In genomic region chr6:138465007-138465645, GRCh38 we compare ENCODE assay signal across 9 cellular contexts. TPM values are rescaled to one million over a fixed set of nuclear protein-coding genes. Genes with fewer than 3 reads are reported as not detected.
DNase-seq lines count a peak whose midpoint lies in the region; ATAC-seq, FAIRE-seq and TF ChIP-seq lines count a peak whose summit lies in the region.
"Had no signal": no experiment of that assay in that cellular context is flagged by ENCODE, and none has a peak within 500 bp of the region (broad histone marks: within the 10 kb centered on the region; RNA-seq: fewer than 3 reads in every experiment).

No MANE protein-coding gene starts in this region.

- ATAC-seq in left lobe of liver (no peak), GM21576 (IDR thresholded peaks at IDR 0.05; ENCODE audit: unreplicated experiment) (no peak)

- H3K27ac Mint-ChIP-seq in osteocyte (ENCODE audit: unreplicated experiment): peak overlapping the region; percentile 58

- TF ChIP-seq CTCF in epithelial cell of esophagus (IDR thresholded peaks at IDR 0.05; ENCODE audit: insufficient read depth, low read depth, low read length, missing control alignments): no peak
- no peak for TF ChIP-seq CTCF in osteocyte (IDR thresholded peaks at IDR 0.05)

- no peak overlapping the region for H3K4me3 ChIP-seq in epithelial cell of esophagus (ENCODE audit: low read length)

- no peaks in the 10 kb centered on the region for H3K27me3 Mint-ChIP-seq in osteocyte (ENCODE audit: unreplicated experiment)

- no peak for FAIRE-seq in frontal cortex (lab: Jason Lieb, UNC)

- H3K36me3 Mint-ChIP-seq in osteocyte (ENCODE audit: unreplicated experiment): peaks cover 18% of the 10 kb centered on the region

- peaks cover 12% of the 10 kb centered on the region for H3K4me1 Mint-ChIP-seq in osteocyte (ENCODE audit: unreplicated experiment)

- DNase-seq in GM04503 (ENCODE audit: low read depth) (peak; percentile 91), NCI-H460 (ENCODE audit: extremely low read depth, low read depth) (peak; percentile 53), epithelial cell of esophagus (ENCODE audit: low read depth) (peak; percentile 99), osteocyte (ENCODE audit: extremely low spot score, unreplicated experiment) (no peak), left lobe of liver (ENCODE audit: low spot score) (no peak), HuH-7.5 (ENCODE audit: low spot score) (no peak), frontal cortex (ENCODE audit: low spot score in 2 of 2) (no peak)
- DNase-seq: NCI-H526 treated with DMSO at 0.1 percent for 48 hours had no signal

- H3K4me3 Mint-ChIP-seq in osteocyte (ENCODE audit: unreplicated experiment): no peak overlapping the region

- H3K9me3 Mint-ChIP-seq in osteocyte (ENCODE audit: unreplicated experiment): no peaks in the 10 kb centered on the region

RNA-seq across cellular contexts. Expression of gene NHSL1, which starts 34.2 kb away (rescaled TPM):
- total RNA-seq in NCI-H460 (2014; rRNA removed; shearing (Covaris generic)): 24.5 and 25.2 TPM in 2 replicates
- 9.1 and 9.2 TPM in 2 replicates for polyA plus RNA-seq in NCI-H460 (2014; cell fraction: nucleus; rRNA removed)
- total RNA-seq in osteocyte (19.0 and 21.2 TPM in 2 replicates), left lobe of liver (59.8 TPM), frontal cortex (71.3 TPM)

Comparison
In these comparisons a context has a peak if more than half of its experiments do, and no peak if none do; other contexts are left out.
1. DNase-seq: peak in GM04503 (single experiment), NCI-H460 (single experiment) and epithelial cell of esophagus (single experiment); none in osteocyte (single experiment), left lobe of liver (single experiment), HuH-7.5 (single experiment) and frontal cortex (0 of 2).